Comparison of ENCODE assay signal across 9 cellular contexts in genomic region chr10:79155301-79156081, GRCh38.
DNase-seq lines count a peak whose midpoint lies in the region; ATAC-seq, FAIRE-seq and TF ChIP-seq lines count a peak whose summit lies in the region.
"Had no signal": no experiment of that assay in that cellular context is flagged by ENCODE, and none has a peak within 500 bp of the region (broad histone marks: within the 10 kb centered on the region; RNA-seq: fewer than 3 reads in every experiment).

No MANE protein-coding gene starts in this region.

- H3K27ac ChIP-seq in HUES6 (ENCODE audit: low read depth, low read length) (0 out of 2 replicates have a peak overlapping the region, but pooled peaks have one; percentile 37), mesodermal cell (ENCODE audit: low read depth, low read length, severe bottlenecking) (peak overlapping the region; percentile 95)

- H3K4me1 ChIP-seq in HUES6 (ENCODE audit: control insufficient read depth, insufficient read depth, low read length) (peaks cover 77% of the 10 kb centered on the region), mesodermal cell (ENCODE audit: control insufficient read depth, insufficient read depth, low read length, poor library complexity, severe bottlenecking) (peaks cover 80% of the 10 kb centered on the region)

- in situ Hi-C loops in ACHN (cut with HindIII; ENCODE audit: low pct_ligation_motif_present, low pct_unique_long_range_greater_than_20kb, low sequenced_read_pairs): no loop called here

- DNase-seq in ACHN (peak; percentile 44), bronchial epithelial cell (ENCODE audit: low read depth) (peak; percentile 52), NK-92 (lab: John Stamatoyannopoulos, UW; ENCODE audit: unreplicated experiment) (no peak)
- DNase-seq in effector CD8-positive, alpha-beta T cell (lab: John Stamatoyannopoulos, UW): no peak
- DNase-seq in stimulated activated CD4-positive, alpha-beta T cell treated with anti-CD3 and anti-CD28 coated beads, Interleukin-4, amount 100 ng/mL, for 4 hours: no peak
- DNase-seq: NCI-H1092 treated with DMSO at 0.1 percent for 48 hours had no signal

- H3K9me3 ChIP-seq in HUES6 (ENCODE audit: control insufficient read depth, insufficient read depth, low read depth, low read length) (no peaks in the 10 kb centered on the region), mesodermal cell (ENCODE audit: control insufficient read depth, low read length) (no peaks in the 10 kb centered on the region)

- H3K4me3 ChIP-seq in HUES6 (ENCODE audit: low read depth, low read length) (no peak overlapping the region), bronchial epithelial cell (ENCODE audit: low read depth, low read length) (no peak overlapping the region), mesodermal cell (ENCODE audit: extremely low read depth, insufficient read depth, low read length, poor library complexity, severe bottlenecking) (no peak overlapping the region)

- peak; percentile 6 for TF ChIP-seq CTCF in bronchial epithelial cell (IDR thresholded peaks at IDR 0.05; ENCODE audit: insufficient read depth, low read length, severe bottlenecking)

- H3K36me3 ChIP-seq in HUES6 (ENCODE audit: control insufficient read depth, insufficient read depth, low read length) (no peaks in the 10 kb centered on the region), bronchial epithelial cell (ENCODE audit: control insufficient read depth, insufficient read depth, low read length) (peaks cover 12% of the 10 kb centered on the region), mesodermal cell (ENCODE audit: control insufficient read depth, insufficient read depth, low read length) (peaks cover 36% of the 10 kb centered on the region)

- no peak overlapping the region for H3K9ac ChIP-seq in HUES6 (ENCODE audit: low read length)

- WGBS in mesodermal cell (ENCODE audit: insufficient coverage in 2 of 2), 2 experiments: 92% methylated on average over 11 to 13 of the region's 14 CpGs

- no peak for FAIRE-seq in bronchial epithelial cell (lab: Jason Lieb, UNC)

- H3K27me3 ChIP-seq in HUES6 (ENCODE audit: control insufficient read depth, insufficient read depth, low read length) (no peaks in the 10 kb centered on the region), bronchial epithelial cell (ENCODE audit: control insufficient read depth, insufficient read depth, low read length) (no peaks in the 10 kb centered on the region)

- no peak for ATAC-seq in GM19324 (IDR thresholded peaks at IDR 0.05; ENCODE audit: low FRiP score, unreplicated experiment)

Comparison
In these comparisons a context has a peak if more than half of its experiments do, and no peak if none do; other contexts are left out.
1. DNase-seq: peak in ACHN (single experiment) and bronchial epithelial cell (single experiment); none in NK-92 (single experiment), effector CD8-positive, alpha-beta T cell (single experiment) and stimulated activated CD4-positive, alpha-beta T cell treated with anti-CD3 and anti-CD28 coated beads, Interleukin-4, amount 100 ng/mL, for 4 hours (0 of 2).